In the genomic region with DNA sequence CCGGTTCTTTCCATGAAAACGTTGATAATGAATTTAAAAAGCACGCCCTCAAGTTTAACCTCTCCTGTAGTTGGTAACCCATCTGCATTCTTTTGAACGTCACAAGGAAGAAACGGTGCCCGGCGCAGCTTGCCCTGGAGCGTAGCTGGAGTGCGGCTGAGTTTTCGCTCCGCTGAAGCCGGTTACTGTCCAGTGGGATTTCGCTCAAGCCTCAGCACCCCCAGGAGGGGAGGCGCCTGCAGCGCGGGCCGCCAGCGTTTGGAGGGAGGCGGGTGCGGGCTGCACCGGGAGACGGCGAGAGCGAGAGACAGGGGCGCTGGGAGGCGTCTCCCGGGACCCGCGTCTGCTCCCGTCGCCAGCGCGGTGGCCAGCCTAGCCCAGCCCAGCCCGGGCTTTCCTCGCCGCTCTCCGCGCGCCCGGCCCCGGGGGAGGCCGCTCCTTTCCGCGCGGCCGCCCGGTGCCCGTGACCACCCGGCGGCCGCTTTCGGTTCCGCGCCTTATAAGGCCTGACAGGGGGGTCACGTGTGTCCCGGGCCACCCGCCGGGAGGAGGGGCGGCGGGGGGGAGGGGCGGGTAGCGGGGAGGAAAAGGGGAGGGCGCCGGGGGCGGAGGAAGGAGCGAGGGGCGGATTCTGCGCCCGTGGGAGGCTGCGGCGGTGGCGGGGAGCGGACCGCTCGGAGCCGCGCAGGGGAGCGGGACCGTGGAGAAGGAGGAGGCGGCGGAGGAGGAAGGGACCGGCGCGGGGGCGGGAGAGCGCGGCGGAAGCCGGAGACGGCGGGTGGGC, we compare ENCODE assay signal across 8 cellular contexts. TPM values are rescaled to one million over a fixed set of nuclear protein-coding genes. Genes with fewer than 3 reads are reported as not detected.
A peak's percentile ranks its signal among the peaks of the same experiment; 100 is the strongest.
DNase-seq lines count a peak whose midpoint lies in the region; ATAC-seq, FAIRE-seq and TF ChIP-seq lines count a peak whose summit lies in the region.

No MANE protein-coding gene starts in this region.

- H3K4me3 ChIP-seq in cardiac muscle cell (peak overlapping the region; percentile 55), trophoblast cell (ENCODE audit: low read depth, low read length) (peak overlapping the region; percentile 86), tibial nerve (peak overlapping the region; percentile 77 to 96 (median 96))

- no peaks in the 10 kb centered on the region for H3K36me3 ChIP-seq in cardiac muscle cell
- no peaks in the 10 kb centered on the region for H3K36me3 ChIP-seq in trophoblast cell (ENCODE audit: control insufficient read depth in 1 of 2, insufficient read depth in 2 of 2, low read length in 2 of 2)
- H3K36me3 ChIP-seq in tibial nerve: no peaks in the 10 kb centered on the region

- H3K14ac ChIP-seq in trophoblast cell (ENCODE audit: low read length): no peak overlapping the region

- peaks cover 6% of the 10 kb centered on the region for H3K27me3 Mint-ChIP-seq in activated naive CD8-positive, alpha-beta T cell treated with anti-CD3 and anti-CD28 coated beads, Interleukin-2, amount 10 ng/mL, durations not matched to agents 7 days and 5 days

- FAIRE-seq in G401.6 (lab: Jason Lieb, UNC): peak; percentile 8

- no peak overlapping the region for H2AK5ac ChIP-seq in trophoblast cell (ENCODE audit: low read length)

- TF ChIP-seq EP300 in tibial nerve (IDR thresholded peaks at IDR 0.05): peak in 1 of 2 donors; percentile 76

- peaks cover 8% of the 10 kb centered on the region for H3K79me1 ChIP-seq in trophoblast cell (ENCODE audit: low read length)

- peak; percentile 69 to 90 for TF ChIP-seq POLR2A in tibial nerve (IDR thresholded peaks at IDR 0.05)

- peak overlapping the region; percentile 83 for H2AFZ ChIP-seq in trophoblast cell (ENCODE audit: insufficient read depth, low read length, poor library complexity)

- H3K4me1 ChIP-seq in cardiac muscle cell (ENCODE audit: low read depth) (no peaks in the 10 kb centered on the region), trophoblast cell (ENCODE audit: control insufficient read depth in 1 of 2, insufficient read depth in 2 of 2, low read length in 2 of 2) (peaks cover 2% of the 10 kb centered on the region in 2 experiments), tibial nerve (peaks cover 0 to 17% (median 4%) of the 10 kb centered on the region in 4 donors)

- peak overlapping the region; percentile 39 for H4K91ac ChIP-seq in trophoblast cell (ENCODE audit: low read depth, low read length)

- peak overlapping the region; percentile 75 for H3K18ac ChIP-seq in trophoblast cell (ENCODE audit: low read length)

- no peak overlapping the region for H2BK5ac ChIP-seq in trophoblast cell (ENCODE audit: low read depth, low read length, poor library complexity)

- no peak overlapping the region for H3K23ac ChIP-seq in trophoblast cell (ENCODE audit: low read length)

- H3K27me3 ChIP-seq in cardiac muscle cell: peaks cover 20% of the 10 kb centered on the region
- no peaks in the 10 kb centered on the region for H3K27me3 ChIP-seq in trophoblast cell (ENCODE audit: insufficient read depth, low read length)
- no peaks in the 10 kb centered on the region for H3K27me3 ChIP-seq in tibial nerve

- POLR2A ChIA-PET in activated naive CD8-positive, alpha-beta T cell treated with anti-CD3 and anti-CD28 coated beads, Interleukin-2, amount 10 ng/mL, durations not matched to agents 7 days and 5 days (lab: Charles Lee): no interaction called here

- H3K9me3 ChIP-seq in cardiac muscle cell (ENCODE audit: low read depth) (no peaks in the 10 kb centered on the region), trophoblast cell (ENCODE audit: insufficient read depth, low read depth, low read length) (no peaks in the 10 kb centered on the region), tibial nerve (peaks cover 0 to 9% (median 0%) of the 10 kb centered on the region in 4 donors)

- H2BK120ac ChIP-seq in trophoblast cell (ENCODE audit: insufficient read depth, low read length, poor library complexity): peak overlapping the region; percentile 47

- no peak overlapping the region for H4K12ac ChIP-seq in trophoblast cell (ENCODE audit: low read depth, low read length)

- peak overlapping the region; percentile 97 for H3K4me2 ChIP-seq in trophoblast cell (ENCODE audit: low read length)

- peak; percentile 84 for ATAC-seq in SK-N-SH treated with all-trans-retinoic acid at 6 μM for 48 hours
- ATAC-seq in activated naive CD8-positive, alpha-beta T cell treated with anti-CD3 and anti-CD28 coated beads, Interleukin-2, amount 10 ng/mL, durations not matched to agents 7 days and 5 days (ENCODE audit: low read depth): peak; percentile 83

- peaks cover 2% of the 10 kb centered on the region for H3K9me3 Mint-ChIP-seq in activated naive CD8-positive, alpha-beta T cell treated with anti-CD3 and anti-CD28 coated beads, Interleukin-2, amount 10 ng/mL, durations not matched to agents 7 days and 5 days

- peak overlapping the region; percentile 89 for H3K4me3 Mint-ChIP-seq in activated naive CD8-positive, alpha-beta T cell treated with anti-CD3 and anti-CD28 coated beads, Interleukin-2, amount 10 ng/mL, durations not matched to agents 7 days and 5 days

- H3K79me2 ChIP-seq in trophoblast cell (ENCODE audit: control insufficient read depth, insufficient read depth, low read length, poor library complexity): peaks cover 3% of the 10 kb centered on the region

- WGBS in trophoblast cell (ENCODE audit: extremely low coverage, insufficient coverage, insufficient read length): no CpG with 5 or more reads among the region's 91 CpGs
- WGBS in tibial nerve, 2 donors: 1 to 3% methylated on average over 38 to 43 of the region's 91 CpGs

- H4K8ac ChIP-seq in trophoblast cell (ENCODE audit: low read depth, low read length): peak overlapping the region; percentile 86

- H2BK12ac ChIP-seq in trophoblast cell (ENCODE audit: low read length): peak overlapping the region; percentile 42

- TF ChIP-seq CTCF in cardiac muscle cell (IDR thresholded peaks at IDR 0.05; ENCODE audit: low read depth, low read length) (no peak), tibial nerve (IDR thresholded peaks at IDR 0.05) (peak in 2 of 5 experiments; percentile 57 to 60)

- peak overlapping the region; percentile 67 for H3K9ac ChIP-seq in trophoblast cell (ENCODE audit: low read length)

- H3K27ac Mint-ChIP-seq in activated naive CD8-positive, alpha-beta T cell treated with anti-CD3 and anti-CD28 coated beads, Interleukin-2, amount 10 ng/mL, durations not matched to agents 7 days and 5 days: peak overlapping the region; percentile 83

- peaks cover 15% of the 10 kb centered on the region for H3K4me1 Mint-ChIP-seq in activated naive CD8-positive, alpha-beta T cell treated with anti-CD3 and anti-CD28 coated beads, Interleukin-2, amount 10 ng/mL, durations not matched to agents 7 days and 5 days

- H3K27ac ChIP-seq in cardiac muscle cell (peak overlapping the region; percentile 98), trophoblast cell (ENCODE audit: low read depth, low read length) (peak overlapping the region; percentile 45), tibial nerve (peak overlapping the region; percentile 93 to 98 (median 95))

- peak; percentile 66 for DNase-seq in GOT3 (lab: John Stamatoyannopoulos, UW)
- DNase-seq in LHCN-M2 (ENCODE audit: low read depth): peak; percentile 82
- peak; percentile 88 for DNase-seq in activated naive CD8-positive, alpha-beta T cell treated with anti-CD3 and anti-CD28 coated beads, Interleukin-2, amount 10 ng/mL, durations not matched to agents 7 days and 5 days
- DNase-seq in cardiac muscle cell (ENCODE audit: low read depth in 1 of 2, low spot score in 1 of 2): peak; percentile 92 to 94
- peak; percentile 58 to 69 for DNase-seq in trophoblast cell
- peak; percentile 84 to 89 for DNase-seq in tibial nerve (ENCODE audit: low spot score in 2 of 2)

- no peak overlapping the region for H3K4ac ChIP-seq in trophoblast cell (ENCODE audit: low read depth, low read length)

- H3K36me3 Mint-ChIP-seq in activated naive CD8-positive, alpha-beta T cell treated with anti-CD3 and anti-CD28 coated beads, Interleukin-2, amount 10 ng/mL, durations not matched to agents 7 days and 5 days: peaks cover 2% of the 10 kb centered on the region

TF ChIP-seq in SK-N-SH treated with all-trans-retinoic acid at 6 μM for 48 hours, 23 proteins besides CTCF, POLR2A, EP300 and RAD21 (continues in another document):
- TF ChIP-seq POU6F1 (CRISPR knock-in tag; IDR thresholded peaks at IDR 0.05; ENCODE audit: borderline replicate concordance, low read depth): no peak

RNA-seq across cellular contexts. Expression of gene DGKH, which starts 8.3 kb away (rescaled TPM):
- total RNA-seq in LHCN-M2 (2014; rRNA removed) (3.7 and 4.8 TPM in 2 replicates), cardiac muscle cell (3.8 and 11.2 TPM in 2 replicates), tibial nerve (10 to 100 TPM in 3 of 4 donors, 1 to 10 TPM in 1; 9.6 to 14.5 (median 12.3) TPM)
- 0.94 TPM for polyA plus RNA-seq in LHCN-M2 (2012)
- total RNA-seq in activated naive CD8-positive, alpha-beta T cell treated with anti-CD3 and anti-CD28 coated beads, Interleukin-2, amount 10 ng/mL, durations not matched to agents 7 days and 5 days: 10 to 100 TPM; 18.9 to 19.1 TPM
- 2.0 and 3.2 TPM in 2 replicates for polyA plus RNA-seq in cardiac muscle cell
- polyA plus RNA-seq in trophoblast cell (2013): 1.6 TPM in 2 replicates

Comparison
In these comparisons a context has a peak if more than half of its experiments do, and no peak if none do; other contexts are left out.
1. Peak in every context shown above with its lines: DNase-seq, ATAC-seq, H3K4me3 ChIP-seq and H3K27ac ChIP-seq.
2. H3K27ac ChIP-seq: peak in every context shown above with its lines; median percentile 98 in cardiac muscle cell; 95 in tibial nerve; 45 in trophoblast cell.